Comparison of ENCODE assay signal across 11 cellular contexts in genomic region chr7:102169651-102170416, GRCh38.
DNase-seq lines count a peak whose midpoint lies in the region; ATAC-seq and TF ChIP-seq lines count a peak whose summit lies in the region.
"Had no signal": no experiment of that assay in that cellular context is flagged by ENCODE, and none has a peak within 500 bp of the region (broad histone marks: within the 10 kb centered on the region; RNA-seq: fewer than 3 reads in every experiment).

No MANE protein-coding gene starts in this region.

- 75 to 88% methylated on average over 10 of the region's 14 CpGs for WGBS in mesodermal cell (ENCODE audit: insufficient coverage in 2 of 2), 2 experiments

- H3K4me3 ChIP-seq in mesodermal cell (ENCODE audit: extremely low read depth, insufficient read depth, low read length, poor library complexity, severe bottlenecking) (no peak overlapping the region), thoracic aorta (peak overlapping the region; percentile 2)
- H3K4me3 ChIP-seq: upper lobe of right lung had no signal

- peak; percentile 87 for DNase-seq in NCI-H2227 (lab: John Stamatoyannopoulos, UW; ENCODE audit: unreplicated experiment)
- peak; percentile 60 for DNase-seq in dermis blood vessel endothelial cell
- DNase-seq in thoracic aorta (ENCODE audit: low spot score), result no peak
- DNase-seq in NCI-H2196 treated with DMSO at 0.1 percent for 48 hours (lab: John Stamatoyannopoulos, UW; ENCODE audit: unreplicated experiment), result no peak
- no peak for DNase-seq in SIG-M5 treated with dmso at 0.1 percent for 504 hours (lab: John Stamatoyannopoulos, UW; ENCODE audit: unreplicated experiment)
- DNase-seq in NCI-H1105 treated with DMSO at 0.1 percent for 48 hours (lab: John Stamatoyannopoulos, UW), result no peak
- DNase-seq in NCI-H2029 (lab: John Stamatoyannopoulos, UW), result no peak
- DNase-seq: activated CD8-positive, alpha-beta memory T cell treated with anti-CD3 and anti-CD28 coated beads, Interleukin-2, amount 50 U/mL, for 48 hours; central memory CD4-positive, alpha-beta T cell; upper lobe of right lung had no signal

- no peaks in the 10 kb centered on the region for H3K27me3 ChIP-seq in thoracic aorta (replicated peaks; ENCODE audit: insufficient read depth)
- H3K27me3 ChIP-seq: upper lobe of right lung had no signal

- peak overlapping the region; percentile 57 for H3K27ac ChIP-seq in mesodermal cell (ENCODE audit: low read depth, low read length, severe bottlenecking)
- peak overlapping the region; percentile 11 to 52 for H3K27ac ChIP-seq in thoracic aorta
- H3K27ac ChIP-seq: upper lobe of right lung had no signal

- peaks cover 52% of the 10 kb centered on the region for H3K36me3 ChIP-seq in mesodermal cell (ENCODE audit: control insufficient read depth, insufficient read depth, low read length)
- H3K36me3 ChIP-seq in thoracic aorta, result no peaks in the 10 kb centered on the region

- no peak for TF ChIP-seq CTCF in thoracic aorta (IDR thresholded peaks at IDR 0.05)

- no peak for ATAC-seq in thoracic aorta (ENCODE audit: insufficient number of reproducible peaks, low FRiP score, low read depth)
- ATAC-seq: upper lobe of right lung had no signal

- H3K9me3 ChIP-seq in mesodermal cell (ENCODE audit: control insufficient read depth, low read length) (no peaks in the 10 kb centered on the region), thoracic aorta (no peaks in the 10 kb centered on the region)
- H3K9me3 ChIP-seq: upper lobe of right lung had no signal

- H3K4me1 ChIP-seq in mesodermal cell (ENCODE audit: control insufficient read depth, insufficient read depth, low read length, poor library complexity, severe bottlenecking), result no peaks in the 10 kb centered on the region
- peaks cover 4 to 39% of the 10 kb centered on the region in 2 donors for H3K4me1 ChIP-seq in thoracic aorta (ENCODE audit: control insufficient read depth in 1 of 2, low read depth in 2 of 2)
- H3K4me1 ChIP-seq: upper lobe of right lung had no signal

Comparison
In these comparisons a context has a peak if more than half of its experiments do, and no peak if none do; other contexts are left out.
1. DNase-seq: peak in NCI-H2227 (single experiment) and dermis blood vessel endothelial cell (single experiment); none in thoracic aorta (single experiment), NCI-H2196 treated with DMSO at 0.1 percent for 48 hours (single experiment), SIG-M5 treated with dmso at 0.1 percent for 504 hours (single experiment), NCI-H1105 treated with DMSO at 0.1 percent for 48 hours (single experiment) and NCI-H2029 (single experiment).